21 cellular contexts compared by ENCODE assay signal in genomic region chr6:34909484-34909883, GRCh38.
"Had no signal": no experiment of that assay in that cellular context is flagged by ENCODE, and none has a peak within 500 bp of the region (broad histone marks: within the 10 kb centered on the region; RNA-seq: fewer than 3 reads in every experiment).

No MANE protein-coding gene starts in this region.

- ATAC-seq: foreskin keratinocyte; heart left ventricle; left colon; naive thymus-derived CD4-positive, alpha-beta T cell; stimulated activated naive CD8-positive, alpha-beta T cell treated with anti-CD3 and anti-CD28 coated beads, Interleukin-15, Interleukin-2, amounts not matched to agents 100 U/mL and 50 U/mL, for 24 hours had no signal

- H3K9me3 Mint-ChIP-seq: naive thymus-derived CD4-positive, alpha-beta T cell; neural crest cell; type B pancreatic cell had no signal

- DNase-seq: effector memory CD4-positive, alpha-beta T cell; erythroblast; foreskin keratinocyte; heart left ventricle; hippocampal formation; left colon; left ventricle myocardium superior; mesenchymal stem cell; naive thymus-derived CD4-positive, alpha-beta T cell; posterior cingulate gyrus; sigmoid colon; stimulated activated CD4-positive, alpha-beta T cell treated with anti-CD3 and anti-CD28 coated beads, Interleukin-12 subunit alpha, Interleukin-12 subunit beta, amount 100 ng/mL, for 4 hours; stimulated activated naive CD8-positive, alpha-beta T cell treated with anti-CD3 and anti-CD28 coated beads, Interleukin-15, Interleukin-2, amounts not matched to agents 100 U/mL and 50 U/mL, for 24 hours; thyroid gland had no signal

- H3K27me3 Mint-ChIP-seq: type B pancreatic cell had no signal

- H3K27ac Mint-ChIP-seq: type B pancreatic cell had no signal

- H3K4me3 Mint-ChIP-seq: naive thymus-derived CD4-positive, alpha-beta T cell; neural crest cell; type B pancreatic cell had no signal

- H3K27me3 ChIP-seq: heart left ventricle, right atrium auricular region, sigmoid colon, suprapubic skin, thyroid gland had no signal

- H3K27ac ChIP-seq: coronary artery, foreskin keratinocyte, heart left ventricle, right atrium auricular region, sigmoid colon, skin epidermis, suprapubic skin, thyroid gland had no signal

- H3K4me1 ChIP-seq: right atrium auricular region had no signal

- H3K36me3 ChIP-seq: heart left ventricle, right atrium auricular region, sigmoid colon, suprapubic skin, thyroid gland had no signal

- H3K4me3 ChIP-seq: coronary artery, heart left ventricle, lung, right atrium auricular region, sigmoid colon, skin epidermis, suprapubic skin, thyroid gland had no signal
